In the genomic region with DNA sequence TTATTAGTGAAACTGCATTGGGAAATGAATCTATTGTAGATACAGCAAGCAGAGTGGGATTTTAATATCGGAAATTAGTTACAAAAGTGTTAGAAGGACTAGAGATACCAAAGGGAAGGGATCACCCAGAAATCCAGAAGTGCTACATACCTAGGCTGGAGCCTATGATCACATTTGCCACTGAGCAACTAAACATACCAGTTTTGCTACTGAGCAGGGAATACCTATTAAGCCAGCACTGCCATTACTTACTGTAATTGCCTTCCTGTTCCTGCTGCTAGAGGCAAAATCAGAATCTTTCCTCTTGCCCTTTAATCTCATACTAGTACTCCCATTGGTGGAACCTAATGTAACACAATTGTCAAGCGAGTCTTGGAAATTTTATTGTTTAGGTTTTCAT, we compare ENCODE assay signal across 23 cellular contexts.
"Had no signal": no experiment of that assay in that cellular context is flagged by ENCODE, and none has a peak within 500 bp of the region (broad histone marks: within the 10 kb centered on the region; RNA-seq: fewer than 3 reads in every experiment).

No MANE protein-coding gene starts in this region.

- H3K36me3 ChIP-seq: SJSA1 had no signal

- DNase-seq: Kasumi-1, MV-4-11, NCI-H1048, NCI-H1105 treated with DMSO at 0.1 percent for 48 hours, NCI-H1417 treated with DMSO at 0.1 percent for 48 hours, NCI-H146, NCI-H1694 treated with DMSO at 0.1 percent for 48 hours, NCI-H1930, NCI-H2081, NCI-H2107, NCI-H2171 treated with DMSO at 0.1 percent for 48 hours, NCI-H345, NCI-H446 treated with DMSO at 0.1 percent for 48 hours, NCI-H510A treated with DMSO at 0.1 percent for 48 hours, NCI-H526, NCI-H82, Right ventricle myocardium superior, RPMI8226, SIG-M5 had no signal

- H3K4me3 ChIP-seq: K562, SJSA1, SK-N-MC had no signal

- FAIRE-seq: HTR-8/SVneo, K562 had no signal

- ATAC-seq: K562 had no signal

- H3K27me3 ChIP-seq: SJSA1 had no signal
